ENCODE assay signal across 8 cellular contexts in the genomic region with DNA sequence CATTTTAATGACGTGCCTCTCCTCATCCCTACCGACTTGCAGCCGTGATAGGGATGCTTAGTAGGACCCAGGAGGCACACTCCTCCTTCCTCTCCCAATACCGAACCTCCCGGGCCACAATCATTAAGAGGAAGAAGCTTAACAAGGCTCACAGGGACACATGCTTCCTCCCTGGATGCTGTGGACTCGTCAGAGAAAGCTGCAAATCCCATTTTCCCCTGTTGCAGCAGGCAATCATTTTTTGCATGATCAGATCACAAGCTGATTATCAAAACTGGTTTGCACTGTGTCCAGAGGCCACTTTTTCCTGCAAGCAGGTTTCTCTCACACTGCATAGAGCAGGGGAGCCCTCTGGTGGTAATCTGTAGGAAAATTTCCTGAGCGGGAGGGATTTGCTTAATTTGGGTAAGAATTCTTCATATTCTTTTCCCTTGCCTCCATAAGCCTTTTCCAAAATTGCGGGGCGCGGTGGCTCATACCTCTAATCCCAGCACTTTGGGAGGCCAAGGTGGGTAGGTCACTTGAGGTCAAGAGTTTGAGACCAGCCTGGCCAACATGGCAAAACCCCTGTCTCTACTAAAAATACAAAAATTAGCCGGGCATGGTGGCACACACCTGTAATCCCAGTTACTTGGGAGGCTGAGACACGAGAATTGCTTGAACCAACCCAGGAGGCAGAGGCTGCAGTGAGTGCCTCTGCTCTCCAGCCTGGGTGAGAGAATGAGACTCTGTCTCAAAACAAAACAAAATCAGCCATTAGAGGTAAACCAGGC. TPM values are rescaled to one million over a fixed set of nuclear protein-coding genes. Genes with fewer than 3 reads are reported as not detected.
DNase-seq lines count a peak whose midpoint lies in the region; ATAC-seq and TF ChIP-seq lines count a peak whose summit lies in the region.

No MANE protein-coding gene starts in this region.

- no peak for ATAC-seq in GM18511 (IDR thresholded peaks at IDR 0.05; ENCODE audit: unreplicated experiment)

- peak overlapping the region; percentile 60 for H2AFZ ChIP-seq in parathyroid adenoma

- H3K36me3 ChIP-seq in HUES6 (ENCODE audit: control insufficient read depth, insufficient read depth, low read length) (no peaks in the 10 kb centered on the region), adipocyte (ENCODE audit: control insufficient read depth, insufficient read depth, low read length, severe bottlenecking) (peaks cover 37% of the 10 kb centered on the region), cardiac muscle cell (no peaks in the 10 kb centered on the region), parathyroid adenoma (ENCODE audit: control insufficient read depth, insufficient read depth, low read length) (no peaks in the 10 kb centered on the region)

- no peaks in the 10 kb centered on the region for H3K79me2 ChIP-seq in parathyroid adenoma

- peak overlapping the region; percentile 57 for H3K9ac ChIP-seq in HUES6 (ENCODE audit: low read length)
- peak overlapping the region; percentile 27 for H3K9ac ChIP-seq in adipocyte (ENCODE audit: low read length)
- no peak overlapping the region for H3K9ac ChIP-seq in parathyroid adenoma

- DNase-seq in NCI-H1417 (lab: John Stamatoyannopoulos, UW) (peak; percentile 66 to 90 (median 82)), NCI-H1417 treated with DMSO at 0.1 percent for 48 hours (lab: John Stamatoyannopoulos, UW) (no peak), OCI-M1 (lab: John Stamatoyannopoulos, UW) (peak; percentile 65), adipocyte (ENCODE audit: low read depth) (peak; percentile 95), cardiac muscle cell (ENCODE audit: low read depth in 1 of 2, low spot score in 1 of 2) (peak; percentile 80 to 91)

- peak; percentile 86 for TF ChIP-seq CTCF in cardiac muscle cell (IDR thresholded peaks at IDR 0.05; ENCODE audit: low read depth, low read length)
- peak; percentile 90 for TF ChIP-seq CTCF in parathyroid adenoma (IDR thresholded peaks at IDR 0.05)

- peak overlapping the region; percentile 64 for H3K4me3 ChIP-seq in HUES6 (ENCODE audit: low read depth, low read length)
- no peak overlapping the region for H3K4me3 ChIP-seq in adipocyte (ENCODE audit: low read length)
- H3K4me3 ChIP-seq in cardiac muscle cell, result peak overlapping the region; percentile 19
- H3K4me3 ChIP-seq in parathyroid adenoma (ENCODE audit: low read depth, low read length), result no peak overlapping the region

- H3K4me1 ChIP-seq in HUES6 (ENCODE audit: control insufficient read depth, insufficient read depth, low read length) (peaks cover 8% of the 10 kb centered on the region), adipocyte (ENCODE audit: control insufficient read depth, insufficient read depth, low read length) (peaks cover 15% of the 10 kb centered on the region), cardiac muscle cell (ENCODE audit: low read depth) (no peaks in the 10 kb centered on the region), parathyroid adenoma (no peaks in the 10 kb centered on the region)

- H3K9me3 ChIP-seq in HUES6 (ENCODE audit: control insufficient read depth, insufficient read depth, low read depth, low read length) (no peaks in the 10 kb centered on the region), adipocyte (ENCODE audit: control insufficient read depth, low read length) (no peaks in the 10 kb centered on the region), cardiac muscle cell (ENCODE audit: low read depth) (no peaks in the 10 kb centered on the region), parathyroid adenoma (ENCODE audit: control insufficient read depth, low read length) (no peaks in the 10 kb centered on the region)

- no peaks in the 10 kb centered on the region for H3K27me3 ChIP-seq in HUES6 (ENCODE audit: control insufficient read depth, insufficient read depth, low read length)
- H3K27me3 ChIP-seq in adipocyte (replicated peaks; ENCODE audit: control insufficient read depth, insufficient read depth, low read length), result no peaks in the 10 kb centered on the region
- no peaks in the 10 kb centered on the region for H3K27me3 ChIP-seq in cardiac muscle cell
- H3K27me3 ChIP-seq in parathyroid adenoma (ENCODE audit: control insufficient read depth, insufficient read depth, low read length), result no peaks in the 10 kb centered on the region

- H3K27ac ChIP-seq in HUES6 (ENCODE audit: low read depth, low read length) (no peak overlapping the region), cardiac muscle cell (no peak overlapping the region), parathyroid adenoma (no peak overlapping the region)

- peak overlapping the region; percentile 54 for H3K4me2 ChIP-seq in parathyroid adenoma (ENCODE audit: low read length)

RNA-seq across cellular contexts. Expression of a gene that starts 16.1 kb away (rescaled TPM):
- not detected in 2 replicates for total RNA-seq in cardiac muscle cell
- polyA plus RNA-seq in cardiac muscle cell, result not detected in 2 replicates

Comparison
In these comparisons a context has a peak if more than half of its experiments do, and no peak if none do; other contexts are left out.
1. H3K4me3 ChIP-seq: peak in HUES6 (single experiment) and cardiac muscle cell (single experiment); none in adipocyte (single experiment) and parathyroid adenoma (single experiment).